In genomic region chrX:53093177-53093655, GRCh38 we compare ENCODE assay signal across 8 cellular contexts. TPM values are rescaled to one million over a fixed set of nuclear protein-coding genes. Genes with fewer than 3 reads are reported as not detected.
A peak's percentile ranks its signal among the peaks of the same experiment; 100 is the strongest.
DNase-seq lines count a peak whose midpoint lies in the region; ATAC-seq, FAIRE-seq and TF ChIP-seq lines count a peak whose summit lies in the region.

No MANE protein-coding gene starts in this region.

- no peaks in the 10 kb centered on the region for H3K9me3 ChIP-seq in PC-9 (ENCODE audit: insufficient read depth, low read depth)
- no peaks in the 10 kb centered on the region for H3K9me3 ChIP-seq in fibroblast of lung (ENCODE audit: control insufficient read depth, insufficient read depth, low read depth, low read length)
- no peaks in the 10 kb centered on the region for H3K9me3 ChIP-seq in stomach

- peaks cover 7% of the 10 kb centered on the region for H3K36me3 Mint-ChIP-seq in activated T-helper 17 cell treated with anti-CD3 and anti-CD28 coated beads, Interleukin-2, amount 50 U/mL, for 72 hours (ENCODE audit: low read depth)
- no peaks in the 10 kb centered on the region for H3K36me3 Mint-ChIP-seq in natural killer cell

- DNase-seq in AG10803 (ENCODE audit: low read depth) (peak; percentile 68), GM19239 (ENCODE audit: insufficient read length, low spot score) (no peak), HuH-7.5 (ENCODE audit: low spot score) (peak; percentile 44), PC-9 (peak; percentile 35 to 86), fibroblast of lung (ENCODE audit: low read depth in 2 of 2) (peak; percentile 73 to 74), natural killer cell (peak; percentile 65), stomach (peak; percentile 85)

- peaks cover 13% of the 10 kb centered on the region for H3K4me1 Mint-ChIP-seq in activated T-helper 17 cell treated with anti-CD3 and anti-CD28 coated beads, Interleukin-2, amount 50 U/mL, for 72 hours
- peaks cover 17 to 25% of the 10 kb centered on the region in 2 donors for H3K4me1 Mint-ChIP-seq in natural killer cell

- peak; percentile 92 for FAIRE-seq in GM19239 (lab: Jason Lieb, UNC)

- peak overlapping the region; percentile 82 for H3K27ac Mint-ChIP-seq in activated T-helper 17 cell treated with anti-CD3 and anti-CD28 coated beads, Interleukin-2, amount 50 U/mL, for 72 hours
- peak overlapping the region; percentile 73 to 80 for H3K27ac Mint-ChIP-seq in natural killer cell

- peak; percentile 74 for ATAC-seq in activated T-helper 17 cell treated with anti-CD3 and anti-CD28 coated beads, Interleukin-2, amount 50 U/mL, for 72 hours (replicated peaks)
- peak; percentile 62 to 79 (median 64) for ATAC-seq in natural killer cell

- H3K4me3 Mint-ChIP-seq in activated T-helper 17 cell treated with anti-CD3 and anti-CD28 coated beads, Interleukin-2, amount 50 U/mL, for 72 hours = peak overlapping the region; percentile 91
- peak overlapping the region; percentile 87 for H3K4me3 Mint-ChIP-seq in natural killer cell

- CTCF ChIA-PET in PC-9 (lab: Charles Lee) = no interaction called here

- H3K27ac ChIP-seq in PC-9 (peak overlapping the region; percentile 74), fibroblast of lung (ENCODE audit: insufficient read depth, low read length) (peak overlapping the region; percentile 84), stomach (peak overlapping the region; percentile 80 to 93 (median 91))

- no peak for TF ChIP-seq EP300 in stomach (IDR thresholded peaks at IDR 0.05)

- no peak for TF ChIP-seq POLR2A in stomach (IDR thresholded peaks at IDR 0.05)

- peak overlapping the region; percentile 77; the same call in 1 of the 2 replicates for H2AFZ ChIP-seq in PC-9
- peak overlapping the region; percentile 69 for H2AFZ ChIP-seq in fibroblast of lung (ENCODE audit: low read length)

- H3K27me3 Mint-ChIP-seq in activated T-helper 17 cell treated with anti-CD3 and anti-CD28 coated beads, Interleukin-2, amount 50 U/mL, for 72 hours = no peaks in the 10 kb centered on the region
- H3K27me3 Mint-ChIP-seq in natural killer cell (ENCODE audit: low read depth in 2 of 2) = no peaks in the 10 kb centered on the region

- H4K20me1 ChIP-seq in PC-9 (ENCODE audit: insufficient read depth) = no peaks in the 10 kb centered on the region
- H4K20me1 ChIP-seq in fibroblast of lung (ENCODE audit: control insufficient read depth, extremely low read depth, insufficient read depth, low read length) = no peaks in the 10 kb centered on the region

- H3K4me1 ChIP-seq in PC-9 (replicated peaks; ENCODE audit: insufficient read depth) = no peaks in the 10 kb centered on the region
- H3K4me1 ChIP-seq in fibroblast of lung (ENCODE audit: control insufficient read depth, extremely low read depth, insufficient read depth, low read length) = no peaks in the 10 kb centered on the region
- peaks cover 0 to 11% (median 8%) of the 10 kb centered on the region in 4 donors for H3K4me1 ChIP-seq in stomach

- H3K4me2 ChIP-seq in PC-9 = peak overlapping the region; percentile 88
- H3K4me2 ChIP-seq in fibroblast of lung (ENCODE audit: extremely low read depth, insufficient read depth, low read length) = peak overlapping the region; percentile 88

- H3K9me3 Mint-ChIP-seq in activated T-helper 17 cell treated with anti-CD3 and anti-CD28 coated beads, Interleukin-2, amount 50 U/mL, for 72 hours = no peaks in the 10 kb centered on the region
- no peaks in the 10 kb centered on the region for H3K9me3 Mint-ChIP-seq in natural killer cell

- TF ChIP-seq CTCF in AG10803 (conservative IDR thresholded peaks at IDR 0.05; ENCODE audit: low read length) = peak; percentile 54
- peak; percentile 58 for TF ChIP-seq CTCF in PC-9 (conservative IDR thresholded peaks at IDR 0.05)
- TF ChIP-seq CTCF in fibroblast of lung (conservative IDR thresholded peaks at IDR 0.05 in 1 of 2, IDR thresholded peaks at IDR 0.05 in 1 of 2; ENCODE audit: low read depth in 1 of 2, low read length in 2 of 2) = peak; percentile 47 to 57
- peak; percentile 46 for TF ChIP-seq CTCF in natural killer cell (IDR thresholded peaks at IDR 0.05)
- TF ChIP-seq CTCF in stomach (IDR thresholded peaks at IDR 0.05) = peak in 5 of 7 experiments; percentile 25 to 66 (median 38)

- 0 out of 2 replicates have a peak, but pooled peaks cover 4% of the 10 kb centered on the region for H3F3A ChIP-seq in PC-9 (ENCODE audit: insufficient read depth, low read depth)

- 0 to 33% (median 7%) methylated on average over 16 of the region's 16 CpGs for WGBS in stomach, 5 donors

- H3K36me3 ChIP-seq in PC-9 (ENCODE audit: low read depth) = no peaks in the 10 kb centered on the region
- no peaks in the 10 kb centered on the region for H3K36me3 ChIP-seq in fibroblast of lung (ENCODE audit: control insufficient read depth, insufficient read depth, low read length)
- no peaks in the 10 kb centered on the region for H3K36me3 ChIP-seq in stomach

- H3K9ac ChIP-seq in fibroblast of lung (ENCODE audit: insufficient read depth, low read length) = peak overlapping the region; percentile 30

- BruUV-seq in PC-9 (replicated peaks; lab: Mats Ljungman, UMichigan) = TSS peak; percentile 99

- H3K4me3 ChIP-seq in AG10803 (ENCODE audit: low read length) = peak overlapping the region; percentile 68
- peak overlapping the region; percentile 49; the same call in 1 of the 2 replicates for H3K4me3 ChIP-seq in PC-9
- peak overlapping the region; percentile 38 to 71 (median 54) for H3K4me3 ChIP-seq in fibroblast of lung (replicated peaks in 1 of 4; ENCODE audit: control extremely low read depth in 1 of 4, insufficient read depth in 1 of 4, low read depth in 3 of 4, low read length in 4 of 4)
- H3K4me3 ChIP-seq in stomach = peak overlapping the region; percentile 58 to 68 (median 63)

- no peaks in the 10 kb centered on the region for H3K9me2 ChIP-seq in PC-9 (ENCODE audit: insufficient read depth)

- no peaks in the 10 kb centered on the region for H3K27me3 ChIP-seq in PC-9 (ENCODE audit: insufficient read depth, low read depth)
- no peaks in the 10 kb centered on the region for H3K27me3 ChIP-seq in fibroblast of lung (ENCODE audit: control insufficient read depth, insufficient read depth, low read length)
- peaks cover 0 to under 1% (median 0%) of the 10 kb centered on the region in 3 donors for H3K27me3 ChIP-seq in stomach

- intact Hi-C loops in PC-9 (cut with micrococcal nuclease; ENCODE audit: unreplicated experiment) (loop anchor here (1.0 to 5.0 kb wide), 5 partner anchors 11 to 832 kb away; partner anchors contain the start of genes IQSEC2 and TSPYL2), natural killer cell (cut with micrococcal nuclease) (loop anchor here (1.0 kb wide), 1 partner anchor 22 kb away; no protein-coding TSS in a partner anchor), stomach (cut with DNase I; ENCODE audit: low total_unique reads) (no loop called here)

- POLR2A ChIA-PET in PC-9 (lab: Charles Lee; ENCODE audit: unreplicated experiment) = no interaction called here

- H3K79me2 ChIP-seq in PC-9 (ENCODE audit: low read depth) (no peaks in the 10 kb centered on the region), fibroblast of lung (ENCODE audit: control insufficient read depth, insufficient read depth, low read length) (no peaks in the 10 kb centered on the region)

RNA-seq across cellular contexts. Expression of gene KANTR, which starts 0.7 kb away (rescaled TPM):
- total RNA-seq in PC-9 (2021) (25.1 and 25.3 TPM in 2 replicates), fibroblast of lung (3.9 and 7.1 TPM in 2 replicates), natural killer cell (10 to 100 TPM; 15.1 to 18.1 (median 17.1) TPM), stomach (10 to 100 TPM in 4 of 5 donors, 1 to 10 TPM in 1; 6.7 to 35.6 (median 18.7) TPM)
- 10 to 100 TPM; 18.6 to 44.9 TPM for total RNA-seq in activated T-helper 17 cell treated with anti-CD3 and anti-CD28 coated beads, Interleukin-2, amount 50 U/mL, for 72 hours
- polyA plus RNA-seq in fibroblast of lung (1.9 and 2.4 TPM in 2 replicates), stomach (1 to 10 TPM; 1.1 to 6.2 (median 1.6) TPM)
- polyA plus RNA-seq in fibroblast of lung (2012) = 0.98 and 1.4 TPM in 2 replicates
- 11.5 and 28.0 TPM in 2 replicates for polyA minus RNA-seq in fibroblast of lung (ENCODE audit: low replicate concordance)

RNA-seq across cellular contexts. Expression of gene TSPYL2, which starts 11.0 kb away (rescaled TPM):
- total RNA-seq in PC-9 (2021) = 17.2 and 26.0 TPM in 2 replicates
- total RNA-seq in activated T-helper 17 cell treated with anti-CD3 and anti-CD28 coated beads, Interleukin-2, amount 50 U/mL, for 72 hours = 100 to 1,000 TPM in 1 of 2 donors, 10 to 100 TPM in 1; 28.2 to 134 TPM
- 9.2 and 10.2 TPM in 2 replicates for total RNA-seq in fibroblast of lung
- 14.6 and 21.0 TPM in 2 replicates for polyA plus RNA-seq in fibroblast of lung
- 13.4 and 16.3 TPM in 2 replicates for polyA plus RNA-seq in fibroblast of lung (2012)
- polyA minus RNA-seq in fibroblast of lung (ENCODE audit: low replicate concordance) = 0.12 and 2.8 TPM in 2 replicates
- 100 to 1,000 TPM; 103 to 318 (median 139) TPM for total RNA-seq in natural killer cell
- total RNA-seq in stomach = 100 to 1,000 TPM in 1 of 5 donors, 10 to 100 TPM in 4; 19.9 to 105 (median 48.7) TPM
- polyA plus RNA-seq in stomach = 10 to 100 TPM; 22.1 to 50.6 (median 34.2) TPM

RNA-seq across cellular contexts. Expression of gene GPR173, which starts 44.6 kb away (rescaled TPM):
- total RNA-seq in PC-9 (2021) = 5.1 and 7.0 TPM in 2 replicates
- total RNA-seq in activated T-helper 17 cell treated with anti-CD3 and anti-CD28 coated beads, Interleukin-2, amount 50 U/mL, for 72 hours = not detected
- 2.3 and 5.6 TPM in 2 replicates for total RNA-seq in fibroblast of lung
- 3.9 and 4.0 TPM in 2 replicates for polyA plus RNA-seq in fibroblast of lung
- 3.5 and 3.7 TPM in 2 replicates for polyA plus RNA-seq in fibroblast of lung (2012)
- 13.3 and 14.2 TPM in 2 replicates for polyA minus RNA-seq in fibroblast of lung (ENCODE audit: low replicate concordance)
- under 1 TPM in 1 of 3 donors, not detected in 2; 0.48 TPM for total RNA-seq in natural killer cell
- total RNA-seq in stomach = 1 to 10 TPM in 2 of 5 donors, not detected in 3; 1.0 to 7.5 TPM
- polyA plus RNA-seq in stomach = under 1 TPM in 2 of 3 donors, not detected in 1; 0.44 to 0.53 TPM
